ENCODE assay signal across 9 cellular contexts in genomic region chr20:44309763-44310663, GRCh38. TPM values are rescaled to one million over a fixed set of nuclear protein-coding genes. Genes with fewer than 3 reads are reported as not detected.
DNase-seq lines count a peak whose midpoint lies in the region; ATAC-seq and TF ChIP-seq lines count a peak whose summit lies in the region.
"Had no signal": no experiment of that assay in that cellular context is flagged by ENCODE, and none has a peak within 500 bp of the region (broad histone marks: within the 10 kb centered on the region; RNA-seq: fewer than 3 reads in every experiment).

No MANE protein-coding gene starts in this region.

- peak overlapping the region; percentile 77 for H3K27ac ChIP-seq in HL-60 (replicated peaks)
- H3K27ac ChIP-seq in heart right ventricle = peak overlapping the region; percentile 79 to 92 (median 86)

- H3K27me3 ChIP-seq in HL-60 (ENCODE audit: insufficient read depth, poor library complexity, severe bottlenecking) (no peaks in the 10 kb centered on the region), heart right ventricle (no peaks in the 10 kb centered on the region)

- H3K27me3 Mint-ChIP-seq in activated T-helper 2 cell treated with anti-CD3 and anti-CD28 coated beads, Interferon-gamma antibody, Interleukin-2, Interleukin-4, amounts not matched to agents 10 μg/mL and 5 μg/mL and 100 μg/mL, durations not matched to agents 14 hours and 24 hours and 36 hours (ENCODE audit: low read depth) = no peaks in the 10 kb centered on the region
- peaks cover 3% of the 10 kb centered on the region for H3K27me3 Mint-ChIP-seq in progenitor cell of endocrine pancreas

- CTCF ChIA-PET in GM10248 (lab: Yijun Ruan, JAX) = interaction anchor here (0.8 to 12.0 kb wide), 26 partner anchors 10 to 301 kb away, joined by 3 to 371 read pairs (median 6); no protein-coding TSS in a partner anchor

- H3K4me3 Mint-ChIP-seq in activated T-helper 2 cell treated with anti-CD3 and anti-CD28 coated beads, Interferon-gamma antibody, Interleukin-2, Interleukin-4, amounts not matched to agents 10 μg/mL and 5 μg/mL and 100 μg/mL, durations not matched to agents 14 hours and 24 hours and 36 hours (ENCODE audit: low read depth) = peak overlapping the region; percentile 87
- H3K4me3 Mint-ChIP-seq in progenitor cell of endocrine pancreas (ENCODE audit: low read depth) = peak overlapping the region; percentile 84

- H3K4me1 ChIP-seq in heart right ventricle = peaks cover 0 to 52% (median 24%) of the 10 kb centered on the region in 9 donors

- H3K4me1 Mint-ChIP-seq in activated T-helper 2 cell treated with anti-CD3 and anti-CD28 coated beads, Interferon-gamma antibody, Interleukin-2, Interleukin-4, amounts not matched to agents 10 μg/mL and 5 μg/mL and 100 μg/mL, durations not matched to agents 14 hours and 24 hours and 36 hours (ENCODE audit: low read depth) = peaks cover 14% of the 10 kb centered on the region
- H3K4me1 Mint-ChIP-seq in progenitor cell of endocrine pancreas (ENCODE audit: low read depth) = peaks cover 8% of the 10 kb centered on the region

- WGBS in heart right ventricle, 2 donors = 6 to 10% methylated on average over 17 of the region's 17 CpGs

- peak overlapping the region; percentile 84 for H3K27ac Mint-ChIP-seq in activated T-helper 2 cell treated with anti-CD3 and anti-CD28 coated beads, Interferon-gamma antibody, Interleukin-2, Interleukin-4, amounts not matched to agents 10 μg/mL and 5 μg/mL and 100 μg/mL, durations not matched to agents 14 hours and 24 hours and 36 hours
- peak overlapping the region; percentile 19 for H3K27ac Mint-ChIP-seq in progenitor cell of endocrine pancreas

- intact Hi-C loops in activated T-helper 2 cell treated with anti-CD3 and anti-CD28 coated beads, Interferon-gamma antibody, Interleukin-2, Interleukin-4, amounts not matched to agents 10 μg/mL and 5 μg/mL and 100 μg/mL, durations not matched to agents 14 hours and 24 hours and 36 hours (cut with micrococcal nuclease) = loop anchor here (2.0 to 5.0 kb wide), 3 partner anchors 77 to 718 kb away; partner anchors contain the start of gene IFT52
- intact Hi-C loops in heart right ventricle (cut with DNase I) = loop anchor here (2.0 to 10.0 kb wide), 10 partner anchors 75 to 292 kb away; partner anchors contain the start of gene TTPAL (in 1 of the 10)

- DNase-seq in EH (ENCODE audit: low read depth) = peak; percentile 68
- peak in 1 of 2 experiments; percentile 31 for DNase-seq in HL-60 (ENCODE audit: low read depth in 1 of 2, low spot score in 1 of 2)
- DNase-seq in activated T-helper 2 cell treated with anti-CD3 and anti-CD28 coated beads, Interferon-gamma antibody, Interleukin-2, Interleukin-4, amounts not matched to agents 10 μg/mL and 5 μg/mL and 100 μg/mL, durations not matched to agents 14 hours and 24 hours and 36 hours (ENCODE audit: low spot score) = no peak
- peak; percentile 45 to 54 for DNase-seq in heart right ventricle
- DNase-seq in progenitor cell of endocrine pancreas (ENCODE audit: low spot score, unreplicated experiment) = no peak
- no peak for DNase-seq in GM10248 (ENCODE audit: extremely low spot score)

- ATAC-seq in heart right ventricle = peak; percentile 21 to 72 (median 64)
- ATAC-seq in HG03469 (IDR thresholded peaks at IDR 0.05; ENCODE audit: unreplicated experiment) = no peak
- no peak for ATAC-seq in HG02884 (IDR thresholded peaks at IDR 0.05; ENCODE audit: unreplicated experiment)

- H3K36me3 ChIP-seq in heart right ventricle = peaks cover 0 to 19% (median 4%) of the 10 kb centered on the region in 9 donors

- H3K9me3 ChIP-seq in heart right ventricle = no peaks in the 10 kb centered on the region

- no peaks in the 10 kb centered on the region for H3K36me3 Mint-ChIP-seq in activated T-helper 2 cell treated with anti-CD3 and anti-CD28 coated beads, Interferon-gamma antibody, Interleukin-2, Interleukin-4, amounts not matched to agents 10 μg/mL and 5 μg/mL and 100 μg/mL, durations not matched to agents 14 hours and 24 hours and 36 hours (ENCODE audit: low read depth)
- H3K36me3 Mint-ChIP-seq in progenitor cell of endocrine pancreas (ENCODE audit: insufficient read depth) = no peaks in the 10 kb centered on the region

- H3K4me3 ChIP-seq in HL-60 (replicated peaks; ENCODE audit: insufficient read depth, low read length) = peak overlapping the region; percentile 99
- H3K4me3 ChIP-seq in heart right ventricle = peak overlapping the region; percentile 57 to 97 (median 79)

- no peak for TF ChIP-seq CTCF in HL-60 (IDR thresholded peaks at IDR 0.05; ENCODE audit: insufficient read depth, low read length)
- no peak for TF ChIP-seq CTCF in heart right ventricle (IDR thresholded peaks at IDR 0.05)
- no peak for TF ChIP-seq CTCF in progenitor cell of endocrine pancreas (IDR thresholded peaks at IDR 0.05; ENCODE audit: unreplicated experiment)
- TF ChIP-seq CTCF in GM10248 (IDR thresholded peaks at IDR 0.05; ENCODE audit: control extremely low read depth, extremely low read depth, low read depth, missing control alignments) = no peak

- no peaks in the 10 kb centered on the region for H3K9me3 Mint-ChIP-seq in activated T-helper 2 cell treated with anti-CD3 and anti-CD28 coated beads, Interferon-gamma antibody, Interleukin-2, Interleukin-4, amounts not matched to agents 10 μg/mL and 5 μg/mL and 100 μg/mL, durations not matched to agents 14 hours and 24 hours and 36 hours
- H3K9me3 Mint-ChIP-seq in progenitor cell of endocrine pancreas (ENCODE audit: low read depth) = no peaks in the 10 kb centered on the region

- POLR2A ChIA-PET in GM10248 (lab: Yijun Ruan, JAX) = no interaction called here

RNA-seq across cellular contexts. Expression of gene FITM2, which starts 1.0 kb away (rescaled TPM):
- total RNA-seq in activated T-helper 2 cell treated with anti-CD3 and anti-CD28 coated beads, Interferon-gamma antibody, Interleukin-2, Interleukin-4, amounts not matched to agents 10 μg/mL and 5 μg/mL and 100 μg/mL, durations not matched to agents 14 hours and 24 hours and 36 hours = 2.4 and 2.5 TPM in 2 replicates
- total RNA-seq in heart right ventricle (100 to 1,000 TPM in 8 of 10 donors, 10 to 100 TPM in 2; 94.4 to 182 (median 140) TPM), progenitor cell of endocrine pancreas (4.3 and 4.4 TPM in 2 replicates)
- polyA plus RNA-seq in heart right ventricle = 10 to 100 TPM; 25.2 to 28.0 TPM

RNA-seq across cellular contexts. Expression of gene R3HDML, which starts 26.8 kb away (rescaled TPM):
- total RNA-seq in activated T-helper 2 cell treated with anti-CD3 and anti-CD28 coated beads, Interferon-gamma antibody, Interleukin-2, Interleukin-4, amounts not matched to agents 10 μg/mL and 5 μg/mL and 100 μg/mL, durations not matched to agents 14 hours and 24 hours and 36 hours = not detected in 2 replicates
- total RNA-seq in heart right ventricle (not detected), progenitor cell of endocrine pancreas (not detected in 2 replicates)
- polyA plus RNA-seq in heart right ventricle = not detected
- total RNA-seq: activated CD8-positive, alpha-beta memory T cell treated with anti-CD3 and anti-CD28 coated beads for 36 hours had no signal

RNA-seq across cellular contexts. Expression of gene HNF4A, which starts 45.5 kb away (rescaled TPM):
- not detected in 2 replicates for total RNA-seq in activated T-helper 2 cell treated with anti-CD3 and anti-CD28 coated beads, Interferon-gamma antibody, Interleukin-2, Interleukin-4, amounts not matched to agents 10 μg/mL and 5 μg/mL and 100 μg/mL, durations not matched to agents 14 hours and 24 hours and 36 hours
- total RNA-seq in heart right ventricle (not detected), progenitor cell of endocrine pancreas (71.1 and 72.9 TPM in 2 replicates)
- under 1 TPM in 1 of 2 donors, not detected in 1; under 0.01 TPM for polyA plus RNA-seq in heart right ventricle
- total RNA-seq: activated CD8-positive, alpha-beta memory T cell treated with anti-CD3 and anti-CD28 coated beads for 36 hours had no signal

Comparison
In these comparisons a context has a peak if more than half of its experiments do, and no peak if none do; other contexts are left out.
1. DNase-seq: peak in EH (single experiment) and heart right ventricle (2 of 2); none in activated T-helper 2 cell treated with anti-CD3 and anti-CD28 coated beads, Interferon-gamma antibody, Interleukin-2, Interleukin-4, amounts not matched to agents 10 μg/mL and 5 μg/mL and 100 μg/mL, durations not matched to agents 14 hours and 24 hours and 36 hours (single experiment), progenitor cell of endocrine pancreas (single experiment) and GM10248 (single experiment).
2. ATAC-seq: peak in heart right ventricle (8 of 8); none in HG03469 (single experiment) and HG02884 (single experiment).
3. RNA of gene FITM2, which starts 1.0 kb away (total RNA-seq): 94.4 to 182 TPM in heart right ventricle; 4.3 to 4.4 TPM in progenitor cell of endocrine pancreas and 2.4 to 2.5 TPM in activated T-helper 2 cell treated with anti-CD3 and anti-CD28 coated beads, Interferon-gamma antibody, Interleukin-2, Interleukin-4, amounts not matched to agents 10 μg/mL and 5 μg/mL and 100 μg/mL, durations not matched to agents 14 hours and 24 hours and 36 hours; every median in the first group is over 10 times any median in the second.
4. RNA of gene HNF4A, which starts 45.5 kb away (total RNA-seq): 71.1 to 72.9 TPM in progenitor cell of endocrine pancreas; not detected in heart right ventricle and not detected in activated T-helper 2 cell treated with anti-CD3 and anti-CD28 coated beads, Interferon-gamma antibody, Interleukin-2, Interleukin-4, amounts not matched to agents 10 μg/mL and 5 μg/mL and 100 μg/mL, durations not matched to agents 14 hours and 24 hours and 36 hours; every median in the first group is over 10 times any median in the second.